In the genomic region with DNA sequence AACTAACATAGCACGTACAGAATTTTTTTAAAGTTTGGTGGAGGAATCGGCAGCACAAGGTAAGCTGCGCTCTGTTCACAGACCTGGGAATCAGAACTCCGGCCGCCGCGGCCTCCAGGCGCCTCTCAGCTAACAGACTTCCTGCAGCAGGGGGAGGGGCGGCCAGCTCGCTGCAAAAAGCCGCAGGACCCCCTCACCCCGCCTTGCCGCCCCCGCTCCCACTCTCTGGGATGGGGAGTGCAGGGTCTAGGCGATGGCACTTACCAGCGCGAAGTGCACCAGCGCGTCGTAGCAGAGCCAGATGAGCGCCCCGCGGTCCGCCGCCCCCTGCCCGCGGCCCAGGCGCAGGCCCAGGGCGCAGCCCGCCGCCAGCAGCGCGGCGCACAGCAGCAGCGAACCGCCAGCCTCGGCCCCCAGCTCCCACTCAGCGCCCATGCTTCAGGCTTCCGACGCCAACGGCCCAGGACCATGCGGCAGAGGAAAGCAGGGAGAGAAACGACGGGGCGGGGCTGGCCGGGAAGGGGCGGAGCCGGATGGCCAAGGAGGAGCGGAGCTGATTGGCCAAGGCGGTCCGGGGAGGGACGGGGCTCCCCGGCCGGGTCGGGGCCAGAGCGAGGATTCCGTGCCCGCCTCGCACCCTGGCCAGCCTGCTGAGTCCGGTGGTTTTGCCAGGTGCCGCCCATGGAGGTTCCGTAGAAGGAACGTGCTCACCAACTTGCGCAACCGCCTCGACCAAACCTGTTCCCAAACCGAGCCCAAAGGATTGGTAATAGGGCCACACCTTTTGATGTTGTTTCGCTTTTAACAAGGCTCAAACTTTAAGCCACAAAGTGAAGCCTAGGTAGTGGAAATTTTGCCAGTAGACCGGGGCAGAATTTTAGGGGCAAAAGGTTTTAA, we compare ENCODE assay signal across 8 cellular contexts. TPM values are rescaled to one million over a fixed set of nuclear protein-coding genes. Genes with fewer than 3 reads are reported as not detected.
DNase-seq lines count a peak whose midpoint lies in the region; ATAC-seq and TF ChIP-seq lines count a peak whose summit lies in the region.

TSS of gene EBPL (minus strand) at position 497 of the 897 bp plus-strand sequence. CDS start at position 435, 62 bp downstream.

- peak within 1 kb of the TSS; percentile 89 for H4K8ac ChIP-seq in mesendoderm (ENCODE audit: low read depth, low read length)

- H2BK5ac ChIP-seq in mesendoderm (ENCODE audit: low read length) = no peak within 1 kb of the TSS

- H3K79me1 ChIP-seq in mesendoderm (ENCODE audit: low read length) = peaks cover 11% of the 10 kb centered on the region

- H2AK5ac ChIP-seq in mesendoderm (ENCODE audit: low read length) = no peak within 1 kb of the TSS

- TF ChIP-seq CTCF in HL-60 (IDR thresholded peaks at IDR 0.05; ENCODE audit: insufficient read depth, low read length) = no peak

- peak within 1 kb of the TSS; percentile 73 for H3K4ac ChIP-seq in mesendoderm (ENCODE audit: low read depth, low read length)

- H3K4me3 ChIP-seq in HL-60 (replicated peaks; ENCODE audit: insufficient read depth, low read length) (peak within 1 kb of the TSS; percentile 77), endocrine pancreas (ENCODE audit: control insufficient read depth, insufficient read depth, low read length) (peak within 1 kb of the TSS; percentile 78), mesendoderm (ENCODE audit: low read length) (peak within 1 kb of the TSS; percentile 92)

- H4K5ac ChIP-seq in mesendoderm (ENCODE audit: low read length) = no peak within 1 kb of the TSS

- WGBS in mesendoderm (ENCODE audit: extremely low coverage, insufficient coverage, low lambda C conversion rate) = no CpG with 5 or more reads among the region's 69 CpGs

- peak; percentile 99 for ATAC-seq in GM19463 (IDR thresholded peaks at IDR 0.05; ENCODE audit: unreplicated experiment)

- H3K4me2 ChIP-seq in mesendoderm (ENCODE audit: low read length) = peak within 1 kb of the TSS; percentile 74

- peaks cover 24% of the 10 kb centered on the region for H3K79me2 ChIP-seq in mesendoderm (ENCODE audit: control insufficient read depth, insufficient read depth, low read length)

- H3K23ac ChIP-seq in mesendoderm (ENCODE audit: low read length) = peak within 1 kb of the TSS; percentile 75

- H3K27me3 ChIP-seq in HL-60 (ENCODE audit: insufficient read depth, poor library complexity, severe bottlenecking) = no peaks in the 10 kb centered on the region
- H3K27me3 ChIP-seq in endocrine pancreas (ENCODE audit: control insufficient read depth, insufficient read depth, low read length) = no peaks in the 10 kb centered on the region
- H3K27me3 ChIP-seq in mesendoderm (ENCODE audit: insufficient read depth, low read length, poor library complexity) = no peaks in the 10 kb centered on the region

- H3K9ac ChIP-seq in endocrine pancreas (ENCODE audit: control insufficient read depth, insufficient read depth, low read length) (peak within 1 kb of the TSS; percentile 72), mesendoderm (ENCODE audit: low read length) (peak within 1 kb of the TSS; percentile 90)

- H3K36me3 ChIP-seq in endocrine pancreas (ENCODE audit: control insufficient read depth, insufficient read depth, low read length) (no peaks in the 10 kb centered on the region), mesendoderm (ENCODE audit: control insufficient read depth, insufficient read depth, low read length) (no peaks in the 10 kb centered on the region)

- H3K56ac ChIP-seq in mesendoderm (ENCODE audit: low read length) = peak within 1 kb of the TSS; percentile 90

- DNase-seq in COLO668 (lab: John Stamatoyannopoulos, UW; ENCODE audit: unreplicated experiment) (peak; percentile 97), HL-60 (ENCODE audit: low read depth in 1 of 2, low spot score in 1 of 2) (peak; percentile 67 to 96), NOMO-1 treated with dmso at 0.1 percent for 144 hours (lab: John Stamatoyannopoulos, UW; ENCODE audit: unreplicated experiment) (peak; percentile 73), mesendoderm (peak; percentile 96)
- peak; percentile 74 to 85 (median 80) for DNase-seq in activated CD8-positive, alpha-beta memory T cell treated with anti-CD3 and anti-CD28 coated beads for 48 hours (ENCODE audit: low read depth in 2 of 3, low spot score in 2 of 3)
- peak; percentile 81 for DNase-seq in stimulated activated CD8-positive, alpha-beta memory T cell treated with anti-CD3 and anti-CD28 coated beads, Interleukin-12 subunit alpha, Interleukin-12 subunit beta, amount 100 ng/mL, for 4 hours (ENCODE audit: low read depth)

- H2BK15ac ChIP-seq in mesendoderm (replicated peaks; ENCODE audit: low read depth) = no peak within 1 kb of the TSS

- H3K27ac ChIP-seq in HL-60 (replicated peaks) (peak within 1 kb of the TSS; percentile 73), mesendoderm (ENCODE audit: low read depth, low read length) (peak within 1 kb of the TSS; percentile 83)

- H3K9me3 ChIP-seq in endocrine pancreas (ENCODE audit: control insufficient read depth, low read length) = no peaks in the 10 kb centered on the region

- peak within 1 kb of the TSS; percentile 13 for H2BK120ac ChIP-seq in mesendoderm (ENCODE audit: low read depth, low read length)

- H3K18ac ChIP-seq in mesendoderm (ENCODE audit: low read length) = peak within 1 kb of the TSS; percentile 94

- H3K4me1 ChIP-seq in endocrine pancreas (ENCODE audit: control insufficient read depth, insufficient read depth, low read length) = no peaks in the 10 kb centered on the region
- H3K4me1 ChIP-seq in mesendoderm (ENCODE audit: control insufficient read depth, low read depth, low read length) = no peaks in the 10 kb centered on the region

RNA-seq across cellular contexts. Expression of gene EBPL, which starts in this region (rescaled TPM):
- polyA plus RNA-seq in mesendoderm (2013, experiment 1 of 2) = 152 TPM
- polyA plus RNA-seq in mesendoderm (2013, experiment 2 of 2) = 153 TPM

Comparison
In these comparisons a context has a peak if more than half of its experiments do, and no peak if none do; other contexts are left out.
1. Peak in every context shown above with its lines: DNase-seq, ATAC-seq, H3K4me3 ChIP-seq and H3K27ac ChIP-seq.